ENCODE assay signal across 24 cellular contexts in the genomic region with DNA sequence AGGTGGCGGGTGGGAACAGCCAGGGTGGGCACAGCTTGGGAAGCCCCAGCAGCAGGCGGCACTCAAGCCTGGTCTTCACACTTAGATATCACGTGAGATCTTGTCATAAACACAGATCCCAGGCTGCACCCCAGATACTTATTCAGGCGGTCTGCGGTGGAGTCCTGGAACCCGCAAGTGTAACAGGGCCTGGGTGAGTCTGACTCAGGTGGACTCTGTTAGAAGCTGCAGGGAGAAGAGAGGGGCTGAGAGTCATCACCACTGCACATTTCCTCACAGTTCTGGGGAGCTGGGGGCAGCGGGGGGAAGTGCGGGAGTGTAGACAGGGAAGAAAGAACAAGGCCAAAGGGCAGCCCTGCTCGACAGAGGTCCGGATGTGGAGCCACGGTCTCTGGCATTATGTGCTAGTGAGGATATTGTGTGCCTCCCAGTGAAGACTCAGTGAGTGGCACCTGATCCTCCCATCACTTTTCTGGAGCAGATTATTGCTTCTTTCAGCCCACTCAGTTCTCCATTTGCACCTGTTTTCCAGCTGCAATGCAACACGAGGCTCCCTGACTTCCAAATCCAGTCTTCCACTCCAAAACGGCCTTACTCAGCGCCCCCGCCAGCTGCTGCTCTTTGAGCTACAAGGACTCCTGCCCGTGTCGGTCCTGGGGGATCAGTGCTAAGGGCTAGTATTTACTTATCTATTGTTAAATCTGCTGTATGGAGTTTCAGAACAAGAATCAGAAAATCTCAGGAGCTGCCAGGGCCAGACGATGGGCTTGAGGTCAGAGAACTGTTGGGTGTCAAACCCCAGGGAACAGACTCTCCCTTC. TPM values are rescaled to one million over a fixed set of nuclear protein-coding genes. Genes with fewer than 3 reads are reported as not detected.
DNase-seq lines count a peak whose midpoint lies in the region; ATAC-seq and TF ChIP-seq lines count a peak whose summit lies in the region.
"Had no signal": no experiment of that assay in that cellular context is flagged by ENCODE, and none has a peak within 500 bp of the region (broad histone marks: within the 10 kb centered on the region; RNA-seq: fewer than 3 reads in every experiment).

No MANE protein-coding gene starts in this region.

- DNase-seq in activated CD4-positive, alpha-beta T cell treated with anti-CD3 and anti-CD28 coated beads, Interleukin-2, amount 10 ng/mL, durations not matched to agents 24 days and 14 days = peak; percentile 36
- no peak for DNase-seq in activated CD4-positive, alpha-beta T cell treated with anti-CD3 and anti-CD28 coated beads, Interleukin-2, amount 10 ng/mL, durations not matched to agents 7 days and 5 days
- peak; percentile 32 for DNase-seq in endodermal cell
- no peak for DNase-seq in neuronal stem cell (ENCODE audit: low spot score)
- DNase-seq in stimulated activated CD4-positive, alpha-beta T cell treated with anti-CD3 and anti-CD28 coated beads, Interleukin-4, amount 100 ng/mL, for 24 hours = no peak
- DNase-seq in activated CD4-positive, CD25-positive, alpha-beta regulatory T cell treated with anti-CD3 and anti-CD28 coated beads, Interleukin-2, amount 50 U/mL, for 72 hours = no peak
- no peak for DNase-seq in mesenchymal stem cell
- DNase-seq: ACHN; CD4-positive, alpha-beta memory T cell; DND-41; HCEC 1CT; NCI-H1694; NCI-H2081; NCI-H2171; NCI-H526; RPMI8226; SHP77 had no signal

- no peak overlapping the region for H3K23ac ChIP-seq in neuronal stem cell (ENCODE audit: low read depth, low read length, poor library complexity)
- H3K23ac ChIP-seq in mesenchymal stem cell (ENCODE audit: low read length in 2 of 2) = no peak overlapping the region

- no peaks in the 10 kb centered on the region for H3K36me3 ChIP-seq in endodermal cell (ENCODE audit: control insufficient read depth, insufficient read depth, low read length)
- no peaks in the 10 kb centered on the region for H3K36me3 ChIP-seq in neuronal stem cell (replicated peaks in 1 of 2; ENCODE audit: control insufficient read depth in 2 of 2, insufficient read depth in 2 of 2, low read length in 2 of 2)
- H3K36me3 ChIP-seq in mesenchymal stem cell (ENCODE audit: control insufficient read depth in 1 of 2, insufficient read depth in 2 of 2, low read depth in 1 of 2, low read length in 2 of 2) = no peaks in the 10 kb centered on the region
- H3K36me3 ChIP-seq: BLaER1 had no signal

- H3K9me3 ChIP-seq in endodermal cell (ENCODE audit: control insufficient read depth, low read length) (peaks cover 9% of the 10 kb centered on the region), neuronal stem cell (replicated peaks in 1 of 2; ENCODE audit: control insufficient read depth in 2 of 2, insufficient read depth in 1 of 2, low read depth in 1 of 2, low read length in 2 of 2) (peaks cover 0 to 3% of the 10 kb centered on the region in 2 donors), mesenchymal stem cell (ENCODE audit: control insufficient read depth, low read length) (no peaks in the 10 kb centered on the region)
- H3K9me3 ChIP-seq: BLaER1 had no signal

- H3K79me1 ChIP-seq in neuronal stem cell (ENCODE audit: low read depth, low read length) (no peaks in the 10 kb centered on the region), mesenchymal stem cell (replicated peaks; ENCODE audit: low read length, poor library complexity, severe bottlenecking) (no peaks in the 10 kb centered on the region)

- H3K27ac Mint-ChIP-seq in activated CD4-positive, alpha-beta T cell treated with anti-CD3 and anti-CD28 coated beads, Interleukin-2, amount 10 ng/mL, durations not matched to agents 24 days and 14 days = no peak overlapping the region
- H3K27ac Mint-ChIP-seq in activated CD4-positive, alpha-beta T cell treated with anti-CD3 and anti-CD28 coated beads, Interleukin-2, amount 10 ng/mL, durations not matched to agents 7 days and 5 days = no peak overlapping the region
- H3K27ac Mint-ChIP-seq in endodermal cell = no peak overlapping the region
- H3K27ac Mint-ChIP-seq: CD4-positive, alpha-beta memory T cell; GM23338 had no signal

- intact Hi-C loops in activated CD4-positive, alpha-beta T cell treated with anti-CD3 and anti-CD28 coated beads, Interleukin-2, amount 10 ng/mL, durations not matched to agents 24 days and 14 days (cut with micrococcal nuclease) = no loop called here

- H3K9ac ChIP-seq in endodermal cell (ENCODE audit: extremely low read depth, low read length, poor library complexity, severe bottlenecking) (no peak overlapping the region), neuronal stem cell (ENCODE audit: low read depth, low read length, poor library complexity) (no peak overlapping the region), mesenchymal stem cell (ENCODE audit: low read length) (no peak overlapping the region)
- H3K9ac ChIP-seq: BLaER1 had no signal

- no peaks in the 10 kb centered on the region for H3K4me1 ChIP-seq in endodermal cell (ENCODE audit: control insufficient read depth, insufficient read depth, low read length)
- H3K4me1 ChIP-seq in neuronal stem cell (ENCODE audit: control insufficient read depth in 2 of 2, insufficient read depth in 1 of 2, low read depth in 1 of 2, low read length in 2 of 2) = peaks cover 6 to 7% of the 10 kb centered on the region in 2 donors
- H3K4me1 ChIP-seq in mesenchymal stem cell (ENCODE audit: control insufficient read depth, insufficient read depth, low read depth, low read length) = no peaks in the 10 kb centered on the region
- H3K4me1 ChIP-seq: BLaER1 had no signal

- POLR2A ChIA-PET in activated CD4-positive, alpha-beta T cell treated with anti-CD3 and anti-CD28 coated beads, Interleukin-2, amount 10 ng/mL, durations not matched to agents 7 days and 5 days (lab: Charles Lee) = no interaction called here

- WGBS in endodermal cell (ENCODE audit: insufficient coverage in 1 of 2, insufficient read length in 1 of 2), 2 experiments = 73 to 75% methylated on average over 9 to 18 of the region's 18 CpGs
- no CpG with 5 or more reads among the region's 18 CpGs for WGBS in neuronal stem cell (ENCODE audit: extremely low coverage in 2 of 2, insufficient read length in 2 of 2, insufficient replicate concordance in 1 of 2), 2 donors
- WGBS in mesenchymal stem cell = 81% methylated on average over 17 of the region's 18 CpGs

- no peak overlapping the region for H4K8ac ChIP-seq in neuronal stem cell (ENCODE audit: low read depth, low read length)
- no peak overlapping the region for H4K8ac ChIP-seq in mesenchymal stem cell (ENCODE audit: low read length)

- H3K4me2 ChIP-seq in neuronal stem cell (ENCODE audit: insufficient read depth, low read length, poor library complexity, severe bottlenecking) (no peak overlapping the region), mesenchymal stem cell (ENCODE audit: low read length, poor library complexity, severe bottlenecking) (no peak overlapping the region)
- H3K4me2 ChIP-seq: BLaER1, GM23338 had no signal

- no peak overlapping the region for H3K4me3 ChIP-seq in endodermal cell (ENCODE audit: low read length)
- no peak overlapping the region for H3K4me3 ChIP-seq in neuronal stem cell (ENCODE audit: low read length in 2 of 2)
- H3K4me3 ChIP-seq in mesenchymal stem cell (ENCODE audit: insufficient read depth in 1 of 2, low read depth in 1 of 2, low read length in 2 of 2) = no peak overlapping the region
- H3K4me3 ChIP-seq: BLaER1, GM23338 had no signal

- no peak for TF ChIP-seq CTCF in endodermal cell (conservative IDR thresholded peaks at IDR 0.05)

- H4K91ac ChIP-seq in neuronal stem cell (ENCODE audit: low read depth, low read length, poor library complexity) (no peak overlapping the region), mesenchymal stem cell (ENCODE audit: low read length) (no peak overlapping the region)

- CTCF ChIA-PET in activated CD4-positive, alpha-beta T cell treated with anti-CD3 and anti-CD28 coated beads, Interleukin-2, amount 10 ng/mL, durations not matched to agents 7 days and 5 days (lab: Charles Lee) = no interaction called here

- H2BK120ac ChIP-seq in neuronal stem cell (ENCODE audit: low read depth, low read length) (no peak overlapping the region), mesenchymal stem cell (ENCODE audit: low read depth, low read length) (no peak overlapping the region)

- H3K27me3 ChIP-seq in endodermal cell (ENCODE audit: control insufficient read depth, insufficient read depth, low read length, poor library complexity, severe bottlenecking) (no peaks in the 10 kb centered on the region), neuronal stem cell (ENCODE audit: control insufficient read depth in 3 of 3, insufficient read depth in 3 of 3, low read depth in 1 of 3, low read length in 3 of 3) (peaks cover 0 to 25% (median 10%) of the 10 kb centered on the region in 3 experiments), mesenchymal stem cell (ENCODE audit: control insufficient read depth in 1 of 2, insufficient read depth in 1 of 2, low read length in 2 of 2) (peaks cover 12 to 40% of the 10 kb centered on the region in 2 experiments)
- H3K27me3 ChIP-seq: BLaER1 had no signal

- H3K4me3 Mint-ChIP-seq in activated CD4-positive, alpha-beta T cell treated with anti-CD3 and anti-CD28 coated beads, Interleukin-2, amount 10 ng/mL, durations not matched to agents 24 days and 14 days = no peak overlapping the region
- no peak overlapping the region for H3K4me3 Mint-ChIP-seq in activated CD4-positive, alpha-beta T cell treated with anti-CD3 and anti-CD28 coated beads, Interleukin-2, amount 10 ng/mL, durations not matched to agents 7 days and 5 days
- no peak overlapping the region for H3K4me3 Mint-ChIP-seq in endodermal cell
- H3K4me3 Mint-ChIP-seq: CD4-positive, alpha-beta memory T cell; GM23338 had no signal

- no peak overlapping the region for H2AK5ac ChIP-seq in neuronal stem cell (ENCODE audit: low read depth, low read length)
- no peak overlapping the region for H2AK5ac ChIP-seq in mesenchymal stem cell (ENCODE audit: low read length, severe bottlenecking)

- H2AFZ ChIP-seq in neuronal stem cell (ENCODE audit: low read length) (peak overlapping the region; percentile 59), mesenchymal stem cell (ENCODE audit: low read depth, low read length) (no peak overlapping the region)

- peak overlapping the region; percentile 53 for H3K4ac ChIP-seq in neuronal stem cell (ENCODE audit: low read length)
- no peak overlapping the region for H3K4ac ChIP-seq in mesenchymal stem cell (ENCODE audit: low read depth in 1 of 2, low read length in 2 of 2)

- H3K14ac ChIP-seq in neuronal stem cell (ENCODE audit: low read length) = no peak overlapping the region
- H3K14ac ChIP-seq in mesenchymal stem cell (ENCODE audit: low read length in 2 of 2) = no peak overlapping the region

- H2BK12ac ChIP-seq in neuronal stem cell (ENCODE audit: low read length) = no peak overlapping the region
- H2BK12ac ChIP-seq in mesenchymal stem cell (ENCODE audit: low read length in 2 of 2) = no peak overlapping the region

- H3K18ac ChIP-seq in neuronal stem cell (ENCODE audit: low read length) (peak overlapping the region; percentile 64), mesenchymal stem cell (ENCODE audit: low read depth in 1 of 2, low read length in 2 of 2) (no peak overlapping the region)

- peaks cover 18% of the 10 kb centered on the region for H3K27me3 Mint-ChIP-seq in activated CD4-positive, alpha-beta T cell treated with anti-CD3 and anti-CD28 coated beads, Interleukin-2, amount 10 ng/mL, durations not matched to agents 24 days and 14 days
- H3K27me3 Mint-ChIP-seq in activated CD4-positive, alpha-beta T cell treated with anti-CD3 and anti-CD28 coated beads, Interleukin-2, amount 10 ng/mL, durations not matched to agents 7 days and 5 days = peaks cover 40% of the 10 kb centered on the region
- H3K27me3 Mint-ChIP-seq in endodermal cell (ENCODE audit: insufficient read depth) = peaks cover 50% of the 10 kb centered on the region

- H3K36me3 Mint-ChIP-seq in activated CD4-positive, alpha-beta T cell treated with anti-CD3 and anti-CD28 coated beads, Interleukin-2, amount 10 ng/mL, durations not matched to agents 24 days and 14 days (ENCODE audit: low read depth) = no peaks in the 10 kb centered on the region
- H3K36me3 Mint-ChIP-seq in activated CD4-positive, alpha-beta T cell treated with anti-CD3 and anti-CD28 coated beads, Interleukin-2, amount 10 ng/mL, durations not matched to agents 7 days and 5 days (ENCODE audit: low read depth) = no peaks in the 10 kb centered on the region
- no peaks in the 10 kb centered on the region for H3K36me3 Mint-ChIP-seq in endodermal cell (ENCODE audit: low read depth)
- H3K36me3 Mint-ChIP-seq: CD4-positive, alpha-beta memory T cell had no signal

- H2BK15ac ChIP-seq in neuronal stem cell (ENCODE audit: low read length) (no peak overlapping the region), mesenchymal stem cell (ENCODE audit: low read depth, poor library complexity, severe bottlenecking) (no peak overlapping the region)

- H3K4me1 Mint-ChIP-seq in activated CD4-positive, alpha-beta T cell treated with anti-CD3 and anti-CD28 coated beads, Interleukin-2, amount 10 ng/mL, durations not matched to agents 24 days and 14 days = no peaks in the 10 kb centered on the region
- no peaks in the 10 kb centered on the region for H3K4me1 Mint-ChIP-seq in activated CD4-positive, alpha-beta T cell treated with anti-CD3 and anti-CD28 coated beads, Interleukin-2, amount 10 ng/mL, durations not matched to agents 7 days and 5 days
- no peaks in the 10 kb centered on the region for H3K4me1 Mint-ChIP-seq in endodermal cell
- H3K4me1 Mint-ChIP-seq: CD4-positive, alpha-beta memory T cell had no signal

- no peak overlapping the region for H2BK5ac ChIP-seq in neuronal stem cell (ENCODE audit: low read length)
- H2BK5ac ChIP-seq in mesenchymal stem cell (ENCODE audit: low read depth, low read length, poor library complexity, severe bottlenecking) = no peak overlapping the region

- H3K27ac ChIP-seq in endodermal cell (ENCODE audit: low read depth, low read length) (no peak overlapping the region), neuronal stem cell (replicated peaks; ENCODE audit: low read length) (no peak overlapping the region), mesenchymal stem cell (ENCODE audit: low read length, poor library complexity, severe bottlenecking) (no peak overlapping the region)
- H3K27ac ChIP-seq: 22Rv1, BLaER1, HL-60 had no signal

- no peak for ATAC-seq in GM19035 (IDR thresholded peaks at IDR 0.05; ENCODE audit: unreplicated experiment)

- no peaks in the 10 kb centered on the region for H3K9me3 Mint-ChIP-seq in activated CD4-positive, alpha-beta T cell treated with anti-CD3 and anti-CD28 coated beads, Interleukin-2, amount 10 ng/mL, durations not matched to agents 24 days and 14 days
- H3K9me3 Mint-ChIP-seq in activated CD4-positive, alpha-beta T cell treated with anti-CD3 and anti-CD28 coated beads, Interleukin-2, amount 10 ng/mL, durations not matched to agents 7 days and 5 days = no peaks in the 10 kb centered on the region
- H3K9me3 Mint-ChIP-seq in endodermal cell = peaks cover 2% of the 10 kb centered on the region
- H3K9me3 Mint-ChIP-seq: CD4-positive, alpha-beta memory T cell; GM23338 had no signal

RNA-seq across cellular contexts. Expression of a gene that starts 44.3 kb away (rescaled TPM):
- not detected in 2 replicates for total RNA-seq in activated CD4-positive, alpha-beta T cell treated with anti-CD3 and anti-CD28 coated beads, Interleukin-2, amount 10 ng/mL, durations not matched to agents 24 days and 14 days
- not detected for total RNA-seq in activated CD4-positive, alpha-beta T cell treated with anti-CD3 and anti-CD28 coated beads, Interleukin-2, amount 10 ng/mL, durations not matched to agents 7 days and 5 days
- total RNA-seq in endodermal cell = not detected
- not detected for polyA plus RNA-seq in endodermal cell (2013, experiment 1 of 2)
- polyA plus RNA-seq in endodermal cell (2013, experiment 2 of 2) = not detected
- polyA plus RNA-seq in neuronal stem cell (2013, experiment 1 of 2) = not detected
- not detected for polyA plus RNA-seq in neuronal stem cell (2013, experiment 2 of 2)
- not detected for polyA plus RNA-seq in mesenchymal stem cell (2013, experiment 1 of 2)
- polyA plus RNA-seq in mesenchymal stem cell (2013, experiment 2 of 2) = not detected
- total RNA-seq: CD4-positive, alpha-beta memory T cell; G401; GM23338; HT-29 had no signal
- polyA plus RNA-seq: CD4-positive, alpha-beta memory T cell; GM23338 had no signal

RNA-seq across cellular contexts. Expression of a gene that starts 46.6 kb away (rescaled TPM):
- 0.23 TPM in 1 of 2 replicates, not detected in the other for total RNA-seq in activated CD4-positive, alpha-beta T cell treated with anti-CD3 and anti-CD28 coated beads, Interleukin-2, amount 10 ng/mL, durations not matched to agents 24 days and 14 days
- not detected for total RNA-seq in activated CD4-positive, alpha-beta T cell treated with anti-CD3 and anti-CD28 coated beads, Interleukin-2, amount 10 ng/mL, durations not matched to agents 7 days and 5 days
- total RNA-seq in endodermal cell = not detected
- 0.18 TPM for polyA plus RNA-seq in endodermal cell (2013, experiment 1 of 2)
- polyA plus RNA-seq in endodermal cell (2013, experiment 2 of 2) = not detected
- polyA plus RNA-seq in neuronal stem cell (2013, experiment 1 of 2) = 0.11 TPM
- 0.21 TPM for polyA plus RNA-seq in neuronal stem cell (2013, experiment 2 of 2)
- not detected for polyA plus RNA-seq in mesenchymal stem cell (2013, experiment 1 of 2)
- 0.01 TPM for polyA plus RNA-seq in mesenchymal stem cell (2013, experiment 2 of 2)
- total RNA-seq: CD4-positive, alpha-beta memory T cell had no signal
- polyA plus RNA-seq: CD4-positive, alpha-beta memory T cell had no signal

Comparison
In these comparisons a context has a peak if more than half of its experiments do, and no peak if none do; other contexts are left out.
1. DNase-seq: peak in activated CD4-positive, alpha-beta T cell treated with anti-CD3 and anti-CD28 coated beads, Interleukin-2, amount 10 ng/mL, durations not matched to agents 24 days and 14 days (single experiment) and endodermal cell (single experiment); none in activated CD4-positive, alpha-beta T cell treated with anti-CD3 and anti-CD28 coated beads, Interleukin-2, amount 10 ng/mL, durations not matched to agents 7 days and 5 days (single experiment), neuronal stem cell (single experiment), stimulated activated CD4-positive, alpha-beta T cell treated with anti-CD3 and anti-CD28 coated beads, Interleukin-4, amount 100 ng/mL, for 24 hours (single experiment), activated CD4-positive, CD25-positive, alpha-beta regulatory T cell treated with anti-CD3 and anti-CD28 coated beads, Interleukin-2, amount 50 U/mL, for 72 hours (single experiment) and mesenchymal stem cell (single experiment).